30 cellular contexts compared by ENCODE assay signal in the genomic region with DNA sequence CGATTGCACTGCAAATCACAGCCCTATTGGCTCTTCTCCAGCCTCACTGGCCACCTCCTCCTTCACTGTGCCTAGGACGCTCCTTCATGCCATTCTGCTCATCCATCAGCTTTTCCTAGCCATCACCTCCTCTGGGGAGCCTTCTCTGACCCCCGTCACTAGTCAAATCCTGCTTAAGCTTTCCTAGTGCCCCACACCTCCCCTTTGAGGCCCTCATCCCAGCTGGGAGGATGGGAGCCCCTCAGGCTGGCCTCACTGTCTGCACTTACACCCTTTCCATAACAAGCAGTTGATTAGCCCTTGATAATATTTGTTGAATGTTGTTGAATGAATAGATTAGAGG. TPM values are rescaled to one million over a fixed set of nuclear protein-coding genes. Genes with fewer than 3 reads are reported as not detected.
"Had no signal": no experiment of that assay in that cellular context is flagged by ENCODE, and none has a peak within 500 bp of the region (broad histone marks: within the 10 kb centered on the region; RNA-seq: fewer than 3 reads in every experiment).

No MANE protein-coding gene starts in this region.

- H3K9me3 ChIP-seq: body of pancreas, left ventricle myocardium inferior, neutrophil, pancreas, psoas muscle, thyroid gland had no signal

- H3K36me3 ChIP-seq: cardiac muscle cell, left ventricle myocardium inferior, neutrophil, pancreas, thyroid gland had no signal

- H3K27me3 ChIP-seq: body of pancreas, cardiac muscle cell, neutrophil, pancreas, thyroid gland had no signal

- DNase-seq: activated B cell treated with CpG ODN at 0.5 μM for 24 hours; activated CD4-positive, alpha-beta T cell treated with anti-CD3 and anti-CD28 coated beads, Interleukin-2, amount 50 U/mL, for 4 hours; activated effector memory CD4-positive, alpha-beta T cell treated with anti-CD3 and anti-CD28 coated beads, Interleukin-2, amount 50 U/mL, for 16 hours; activated naive CD4-positive, alpha-beta T cell treated with anti-CD3 and anti-CD28 coated beads, Interleukin-2, amount 10 ng/mL, durations not matched to agents 7 days and 5 days; activated T-cell treated with anti-CD3 and anti-CD28 coated beads for 4 hours; dermis blood vessel endothelial cell; effector memory CD4-positive, alpha-beta T cell; foreskin melanocyte; immature natural killer cell; kidney glomerular epithelial cell; left ventricle myocardium inferior; psoas muscle; right cardiac atrium; stimulated activated CD4-positive, alpha-beta T cell treated with anti-CD3 and anti-CD28 coated beads, Interleukin-12 subunit alpha, Interleukin-12 subunit beta, amount 100 ng/mL, for 4 hours; stimulated activated CD4-positive, alpha-beta T cell treated with anti-CD3 and anti-CD28 coated beads, Interleukin-4, amount 100 ng/mL, for 4 hours; stimulated activated naive CD8-positive, alpha-beta T cell treated with anti-CD3 and anti-CD28 coated beads, Interleukin-15, Interleukin-2, amounts not matched to agents 100 U/mL and 50 U/mL, for 24 hours; T1000; thyroid gland had no signal

- H3K4me3 ChIP-seq: body of pancreas, cardiac muscle cell, hepatocyte, left ventricle myocardium inferior, pancreas, psoas muscle, thyroid gland had no signal

- H3K4me1 ChIP-seq: left ventricle myocardium inferior, psoas muscle, thyroid gland had no signal

- ATAC-seq: activated CD4-positive, alpha-beta T cell treated with anti-CD3 and anti-CD28 coated beads for 36 hours; activated naive CD8-positive, alpha-beta T cell treated with anti-CD3 and anti-CD28 coated beads, Interleukin-2, amount 50 U/mL, for 24 hours; body of pancreas; pancreas; psoas muscle; right cardiac atrium; stimulated activated naive CD8-positive, alpha-beta T cell treated with anti-CD3 and anti-CD28 coated beads, Interleukin-15, Interleukin-2, amounts not matched to agents 100 U/mL and 50 U/mL, for 24 hours had no signal

- H3K27ac ChIP-seq: body of pancreas, cardiac muscle cell, hepatocyte, left ventricle myocardium inferior, neutrophil, pancreas, psoas muscle, thyroid gland had no signal

RNA-seq across cellular contexts. Expression of gene KLHDC7A, which starts 50.7 kb away (rescaled TPM):
- total RNA-seq: activated B cell treated with CpG ODN at 0.5 μM for 24 hours; activated CD4-positive, alpha-beta T cell treated with anti-CD3 and anti-CD28 coated beads for 36 hours; activated CD8-positive, alpha-beta memory T cell treated with anti-CD3 and anti-CD28 coated beads for 36 hours; cardiac muscle cell; cerebellum; endothelial cell of umbilical vein; left ventricle myocardium inferior; myocyte; psoas muscle; skeletal muscle tissue had no signal
